In the genomic region with DNA sequence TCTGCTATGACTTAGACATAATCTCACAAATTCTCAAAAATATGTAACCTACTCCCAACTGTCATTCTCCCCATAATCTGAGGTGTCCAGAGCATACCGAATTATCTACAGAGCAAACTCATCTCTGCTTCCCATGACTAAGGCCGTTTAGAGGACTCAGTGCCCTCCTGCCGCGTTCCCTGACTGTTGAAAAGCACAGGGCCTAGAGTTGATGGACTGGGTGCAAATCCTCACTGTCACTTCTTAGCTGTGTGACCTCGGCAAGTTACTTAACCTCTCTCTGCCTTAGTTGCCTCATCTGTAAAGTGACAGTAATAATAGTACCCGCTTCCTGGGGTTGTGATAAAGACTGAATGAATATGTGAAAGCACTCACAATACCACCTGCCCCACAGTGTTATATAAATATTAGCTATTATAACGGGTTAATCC, we compare ENCODE assay signal across 1 cellular context.
TF ChIP-seq lines count a peak whose summit lies in the region.

No MANE protein-coding gene starts in this region.

TF ChIP-seq in HepG2, 621 proteins besides CTCF, POLR2A, EP300 and RAD21:
- TF ChIP-seq NAIF1 (CRISPR knock-in tag; IDR thresholded peaks at IDR 0.05; ENCODE audit: borderline replicate concordance) (peak; percentile 66; the same call in 1 of the 2 replicates), ZNF768 (CRISPR knock-in tag; IDR thresholded peaks at IDR 0.05) (peak; percentile 84; the same call in 1 of the 2 replicates), MED8 (CRISPR knock-in tag; IDR thresholded peaks at IDR 0.05; ENCODE audit: insufficient replicate concordance) (no peak), ZMYM3 (CRISPR knock-in tag; IDR thresholded peaks at IDR 0.05) (peak; percentile 87), ZBTB3 (CRISPR knock-in tag; IDR thresholded peaks at IDR 0.05; ENCODE audit: borderline replicate concordance, low read depth) (no peak), ZBTB38 (CRISPR knock-in tag; IDR thresholded peaks at IDR 0.05) (0 out of 2 replicates have a peak, but pooled peaks have one; percentile 19), XBP1 (CRISPR knock-in tag; IDR thresholded peaks at IDR 0.05) (no peak), CREB1 (IDR thresholded peaks at IDR 0.05) (no peak), CREB1 (CRISPR knock-in tag; IDR thresholded peaks at IDR 0.05) (peak; percentile 27; the same call in 1 of the 2 replicates), KDM1A (CRISPR knock-in tag; IDR thresholded peaks at IDR 0.05) (0 out of 2 replicates have a peak, but pooled peaks have one; percentile 33), MIXL1 (CRISPR knock-in tag; IDR thresholded peaks at IDR 0.05) (0 out of 2 replicates have a peak, but pooled peaks have one; percentile 2), ZNF652 (CRISPR knock-in tag; IDR thresholded peaks at IDR 0.05; ENCODE audit: borderline replicate concordance, low read depth) (0 out of 2 replicates have a peak, but pooled peaks have one; percentile 4)
- TF ChIP-seq, protein P1, sequence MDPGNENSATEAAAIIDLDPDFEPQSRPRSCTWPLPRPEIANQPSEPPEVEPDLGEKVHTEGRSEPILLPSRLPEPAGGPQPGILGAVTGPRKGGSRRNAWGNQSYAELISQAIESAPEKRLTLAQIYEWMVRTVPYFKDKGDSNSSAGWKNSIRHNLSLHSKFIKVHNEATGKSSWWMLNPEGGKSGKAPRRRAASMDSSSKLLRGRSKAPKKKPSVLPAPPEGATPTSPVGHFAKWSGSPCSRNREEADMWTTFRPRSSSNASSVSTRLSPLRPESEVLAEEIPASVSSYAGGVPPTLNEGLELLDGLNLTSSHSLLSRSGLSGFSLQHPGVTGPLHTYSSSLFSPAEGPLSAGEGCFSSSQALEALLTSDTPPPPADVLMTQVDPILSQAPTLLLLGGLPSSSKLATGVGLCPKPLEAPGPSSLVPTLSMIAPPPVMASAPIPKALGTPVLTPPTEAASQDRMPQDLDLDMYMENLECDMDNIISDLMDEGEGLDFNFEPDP (CRISPR knock-in tag; conservative IDR thresholded peaks at IDR 0.05): no peak
- TF ChIP-seq, protein P2, sequence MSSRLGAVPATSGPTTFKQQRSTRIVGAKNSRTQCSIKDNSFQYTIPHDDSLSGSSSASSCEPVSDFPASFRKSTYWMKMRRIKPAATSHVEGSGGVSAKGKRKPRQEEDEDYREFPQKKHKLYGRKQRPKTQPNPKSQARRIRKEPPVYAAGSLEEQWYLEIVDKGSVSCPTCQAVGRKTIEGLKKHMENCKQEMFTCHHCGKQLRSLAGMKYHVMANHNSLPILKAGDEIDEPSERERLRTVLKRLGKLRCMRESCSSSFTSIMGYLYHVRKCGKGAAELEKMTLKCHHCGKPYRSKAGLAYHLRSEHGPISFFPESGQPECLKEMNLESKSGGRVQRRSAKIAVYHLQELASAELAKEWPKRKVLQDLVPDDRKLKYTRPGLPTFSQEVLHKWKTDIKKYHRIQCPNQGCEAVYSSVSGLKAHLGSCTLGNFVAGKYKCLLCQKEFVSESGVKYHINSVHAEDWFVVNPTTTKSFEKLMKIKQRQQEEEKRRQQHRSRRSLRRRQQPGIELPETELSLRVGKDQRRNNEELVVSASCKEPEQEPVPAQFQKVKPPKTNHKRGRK (CRISPR knock-in tag; IDR thresholded peaks at IDR 0.05): 0 out of 2 replicates have a peak, but pooled peaks have one; percentile 58
- TF ChIP-seq, protein P3, sequence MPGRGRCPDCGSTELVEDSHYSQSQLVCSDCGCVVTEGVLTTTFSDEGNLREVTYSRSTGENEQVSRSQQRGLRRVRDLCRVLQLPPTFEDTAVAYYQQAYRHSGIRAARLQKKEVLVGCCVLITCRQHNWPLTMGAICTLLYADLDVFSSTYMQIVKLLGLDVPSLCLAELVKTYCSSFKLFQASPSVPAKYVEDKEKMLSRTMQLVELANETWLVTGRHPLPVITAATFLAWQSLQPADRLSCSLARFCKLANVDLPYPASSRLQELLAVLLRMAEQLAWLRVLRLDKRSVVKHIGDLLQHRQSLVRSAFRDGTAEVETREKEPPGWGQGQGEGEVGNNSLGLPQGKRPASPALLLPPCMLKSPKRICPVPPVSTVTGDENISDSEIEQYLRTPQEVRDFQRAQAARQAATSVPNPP (CRISPR knock-in tag; IDR thresholded peaks at IDR 0.05): no peak
- TF ChIP-seq, protein P4, sequence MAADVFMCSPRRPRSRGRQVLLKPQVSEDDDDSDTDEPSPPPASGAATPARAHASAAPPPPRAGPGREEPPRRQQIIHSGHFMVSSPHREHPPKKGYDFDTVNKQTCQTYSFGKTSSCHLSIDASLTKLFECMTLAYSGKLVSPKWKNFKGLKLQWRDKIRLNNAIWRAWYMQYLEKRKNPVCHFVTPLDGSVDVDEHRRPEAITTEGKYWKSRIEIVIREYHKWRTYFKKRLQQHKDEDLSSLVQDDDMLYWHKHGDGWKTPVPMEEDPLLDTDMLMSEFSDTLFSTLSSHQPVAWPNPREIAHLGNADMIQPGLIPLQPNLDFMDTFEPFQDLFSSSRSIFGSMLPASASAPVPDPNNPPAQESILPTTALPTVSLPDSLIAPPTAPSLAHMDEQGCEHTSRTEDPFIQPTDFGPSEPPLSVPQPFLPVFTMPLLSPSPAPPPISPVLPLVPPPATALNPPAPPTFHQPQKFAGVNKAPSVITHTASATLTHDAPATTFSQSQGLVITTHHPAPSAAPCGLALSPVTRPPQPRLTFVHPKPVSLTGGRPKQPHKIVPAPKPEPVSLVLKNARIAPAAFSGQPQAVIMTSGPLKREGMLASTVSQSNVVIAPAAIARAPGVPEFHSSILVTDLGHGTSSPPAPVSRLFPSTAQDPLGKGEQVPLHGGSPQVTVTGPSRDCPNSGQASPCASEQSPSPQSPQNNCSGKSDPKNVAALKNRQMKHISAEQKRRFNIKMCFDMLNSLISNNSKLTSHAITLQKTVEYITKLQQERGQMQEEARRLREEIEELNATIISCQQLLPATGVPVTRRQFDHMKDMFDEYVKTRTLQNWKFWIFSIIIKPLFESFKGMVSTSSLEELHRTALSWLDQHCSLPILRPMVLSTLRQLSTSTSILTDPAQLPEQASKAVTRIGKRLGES (CRISPR knock-in tag; IDR thresholded peaks at IDR 0.05; ENCODE audit: borderline replicate concordance): no peak
- TF ChIP-seq, protein P5, sequence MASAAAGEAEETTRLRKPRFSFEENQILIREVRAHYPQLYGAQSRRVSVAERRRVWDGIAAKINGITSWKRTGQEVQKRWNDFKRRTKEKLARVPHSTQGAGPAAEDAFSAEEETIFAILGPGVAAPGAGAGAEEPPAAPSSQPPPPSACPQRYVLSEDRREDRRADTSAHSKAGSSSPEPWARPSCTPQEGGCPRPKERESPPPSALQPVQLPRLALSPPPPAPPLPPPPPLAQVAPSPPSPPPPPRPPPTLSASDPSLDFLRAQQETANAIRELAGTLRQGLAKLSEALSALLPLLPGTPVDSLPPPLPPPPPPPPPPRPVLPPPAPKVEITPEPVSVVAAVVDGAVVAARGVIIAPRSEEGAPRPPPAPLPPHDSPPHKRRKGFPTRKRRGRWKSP (CRISPR knock-in tag; IDR thresholded peaks at IDR 0.05): no peak
